8 cellular contexts compared by ENCODE assay signal in genomic region chr1:27569088-27569459, GRCh38. TPM values are rescaled to one million over a fixed set of nuclear protein-coding genes. Genes with fewer than 3 reads are reported as not detected.
DNase-seq lines count a peak whose midpoint lies in the region; TF ChIP-seq lines count a peak whose summit lies in the region.

No MANE protein-coding gene starts in this region.

- peaks cover 38 to 84% (median 58%) of the 10 kb centered on the region in 4 donors for H3K4me1 ChIP-seq in liver (ENCODE audit: control insufficient read depth in 4 of 4, insufficient read depth in 4 of 4, low read length in 3 of 4)
- peaks cover 84 to 96% of the 10 kb centered on the region in 2 donors for H3K4me1 ChIP-seq in thyroid gland

- H3K36me3 ChIP-seq in liver (ENCODE audit: control insufficient read depth in 4 of 4, insufficient read depth in 3 of 4, low read depth in 1 of 4, low read length in 3 of 4), result no peaks in the 10 kb centered on the region
- H3K36me3 ChIP-seq in thyroid gland, result no peaks in the 10 kb centered on the region

- 88% methylated on average over 3 of the region's 3 CpGs for WGBS in liver
- WGBS in thyroid gland, 2 donors, result 65 to 92% methylated on average over 3 of the region's 3 CpGs

- H3K9me3 ChIP-seq in liver (ENCODE audit: control insufficient read depth in 4 of 4, low read length in 3 of 4) (no peaks in the 10 kb centered on the region), thyroid gland (no peaks in the 10 kb centered on the region)

- H3K4me3 ChIP-seq in liver (ENCODE audit: low read depth in 1 of 3, low read length in 3 of 3), result peak overlapping the region in 1 of 3 donors; percentile 24
- peak overlapping the region in 1 of 3 donors; percentile 28 for H3K4me3 ChIP-seq in thyroid gland (replicated peaks in 1 of 3)

- TF ChIP-seq CTCF in liver (IDR thresholded peaks at IDR 0.05; ENCODE audit: low read depth, low read length, missing input control) (no peak), thyroid gland (IDR thresholded peaks at IDR 0.05) (no peak)

- no peak for TF ChIP-seq POLR2A in thyroid gland (IDR thresholded peaks at IDR 0.05)

- peak overlapping the region; percentile 60 for H3K27ac ChIP-seq in angular gyrus (ENCODE audit: low read depth, low read length)
- H3K27ac ChIP-seq in liver (ENCODE audit: low read depth in 1 of 2, low read length in 2 of 2), result peak overlapping the region; percentile 50 to 70
- peak overlapping the region; percentile 87 to 98 (median 88) for H3K27ac ChIP-seq in thyroid gland

- no peak overlapping the region for H3K9ac ChIP-seq in liver (ENCODE audit: low read depth in 1 of 2, low read length in 2 of 2)

- H3K27me3 ChIP-seq in liver (ENCODE audit: control insufficient read depth in 4 of 4, insufficient read depth in 4 of 4, low read length in 3 of 4) (no peaks in the 10 kb centered on the region), thyroid gland (no peaks in the 10 kb centered on the region)

- intact Hi-C loops in thyroid gland (cut with DNase I), result no loop called here

- TF ChIP-seq RAD21 in liver (IDR thresholded peaks at IDR 0.05), result no peak

- DNase-seq in NCI-H2171 treated with DMSO at 0.1 percent for 48 hours (lab: John Stamatoyannopoulos, UW), result peak; percentile 42
- no peak for DNase-seq in NCI-H2171 (lab: John Stamatoyannopoulos, UW)
- DNase-seq in thyroid gland, result no peak
- DNase-seq in SKM-1 treated with dmso at 0.1 percent for 144 hours (lab: John Stamatoyannopoulos, UW; ENCODE audit: unreplicated experiment), result no peak
- DNase-seq in NCI-H128 (lab: John Stamatoyannopoulos, UW; ENCODE audit: unreplicated experiment), result no peak
- no peak for DNase-seq in stimulated activated CD4-positive, alpha-beta T cell treated with anti-CD3 and anti-CD28 coated beads, Interleukin-2, amount 100 ng/mL, for 48 hours

TF ChIP-seq in liver, 16 proteins besides CTCF, POLR2A, EP300 and RAD21:
- TF ChIP-seq EGR1 (IDR thresholded peaks at IDR 0.05; ENCODE audit: low read depth in 2 of 2) (no peak), HNF4G (IDR thresholded peaks at IDR 0.05) (no peak), FOXA2 (IDR thresholded peaks at IDR 0.05) (no peak), TAF1 (conservative IDR thresholded peaks at IDR 0.05) (no peak), FOXA1 (IDR thresholded peaks at IDR 0.05) (no peak), REST (IDR thresholded peaks at IDR 0.05) (no peak), SP1 (IDR thresholded peaks at IDR 0.05) (no peak), RXRA (IDR thresholded peaks at IDR 0.05) (no peak), ATF3 (IDR thresholded peaks at IDR 0.05) (no peak), ZBTB33 (IDR thresholded peaks at IDR 0.05) (no peak), MAX (IDR thresholded peaks at IDR 0.05) (no peak), JUND (IDR thresholded peaks at IDR 0.05) (no peak), NR2F2 (IDR thresholded peaks at IDR 0.05) (no peak), HNF4A (conservative IDR thresholded peaks at IDR 0.05) (no peak), YY1 (IDR thresholded peaks at IDR 0.05) (no peak), GABPA (IDR thresholded peaks at IDR 0.05 in 1 of 2, conservative IDR thresholded peaks at IDR 0.05 in 1 of 2) (no peak)

RNA-seq across cellular contexts. Expression of gene AHDC1, which starts 34.9 kb away (rescaled TPM):
- total RNA-seq in liver, result 1 to 10 TPM; 4.7 to 6.3 TPM
- polyA plus RNA-seq in liver, result 1 to 10 TPM; 2.4 to 6.5 TPM
- 10 to 100 TPM; 25.5 to 91.4 (median 47.8) TPM for total RNA-seq in thyroid gland
